Comparison of ENCODE assay signal across 27 cellular contexts in the genomic region with DNA sequence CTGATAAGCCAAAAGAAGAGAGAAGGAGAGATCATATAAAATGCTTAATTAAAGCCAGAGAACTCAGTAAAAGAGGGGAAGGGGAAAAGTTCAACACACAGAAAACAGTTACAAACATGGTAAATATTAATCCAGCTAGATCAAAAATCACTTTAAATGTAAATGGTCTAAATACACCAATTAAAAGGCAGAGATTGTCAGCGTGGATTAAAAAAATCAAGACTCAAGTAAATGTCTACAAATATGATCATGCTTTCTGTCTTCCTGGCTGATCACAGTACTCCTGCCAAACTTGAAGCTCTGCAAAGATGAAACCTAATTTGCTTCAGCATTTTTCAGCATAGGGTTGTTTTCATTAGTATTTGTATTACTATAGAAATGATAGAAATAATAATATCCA. TPM values are rescaled to one million over a fixed set of nuclear protein-coding genes. Genes with fewer than 3 reads are reported as not detected.
"Had no signal": no experiment of that assay in that cellular context is flagged by ENCODE, and none has a peak within 500 bp of the region (broad histone marks: within the 10 kb centered on the region; RNA-seq: fewer than 3 reads in every experiment).

No MANE protein-coding gene starts in this region.

- H3K9me3 Mint-ChIP-seq: dendritic cell treated with granulocyte-macrophage colony-stimulating factor and Interleukin-4, amounts not matched to agents 40 ng/mL and 50 ng/mL, for 4 days had no signal

- H3K4me3 Mint-ChIP-seq: dendritic cell treated with granulocyte-macrophage colony-stimulating factor and Interleukin-4, amounts not matched to agents 40 ng/mL and 50 ng/mL, for 4 days; effector memory CD8-positive, alpha-beta T cell; mesothelial cell of epicardium had no signal

- H3K4me1 ChIP-seq: colonic mucosa, esophagus squamous epithelium, gastrocnemius medialis, heart right ventricle, left lung, lower lobe of right lung had no signal

- H3K27ac ChIP-seq: colonic mucosa, epithelial cell of prostate, esophagus squamous epithelium, gastrocnemius medialis, heart right ventricle, left lung, lower lobe of right lung had no signal

- H3K27ac Mint-ChIP-seq: dendritic cell treated with granulocyte-macrophage colony-stimulating factor and Interleukin-4, amounts not matched to agents 40 ng/mL and 50 ng/mL, for 4 days; effector memory CD8-positive, alpha-beta T cell; mesothelial cell of epicardium; naive B cell had no signal

- FAIRE-seq: islet of Langerhans, keratinocyte had no signal

- H3K4me3 ChIP-seq: colonic mucosa, esophagus squamous epithelium, gastrocnemius medialis, heart right ventricle, left lung, lower lobe of right lung, mucosa of descending colon had no signal

- H3K9me3 ChIP-seq: colonic mucosa, gastrocnemius medialis had no signal

- H3K4me1 Mint-ChIP-seq: mesothelial cell of epicardium, naive B cell had no signal

- H3K36me3 ChIP-seq: colonic mucosa, esophagus squamous epithelium, gastrocnemius medialis, heart right ventricle, left lung, lower lobe of right lung had no signal

- ATAC-seq: effector memory CD8-positive, alpha-beta T cell; esophagus mucosa; gastrocnemius medialis; heart right ventricle; left cardiac atrium; left lung; left ventricle myocardium superior; lower lobe of right lung; mucosa of descending colon had no signal

- DNase-seq: colonic mucosa; cortex of kidney; effector CD8-positive, alpha-beta T cell; effector memory CD8-positive, alpha-beta T cell; erythroblast; esophagus squamous epithelium; foreskin fibroblast; foreskin melanocyte; gastrocnemius medialis; glutamatergic neuron; head of caudate nucleus; heart right ventricle; hippocampal formation; left cardiac atrium; left lung; left ventricle myocardium superior; lower lobe of right lung; mesenchymal stem cell; mucosa of descending colon; naive B cell had no signal

- H3K27me3 ChIP-seq: colonic mucosa, esophagus squamous epithelium, gastrocnemius medialis, left lung had no signal

RNA-seq across cellular contexts. Expression of gene RNF32, which starts 54.6 kb away (rescaled TPM):
- total RNA-seq: left ventricle myocardium superior, mesenteric fat pad had no signal
